12 cellular contexts compared by ENCODE assay signal in the genomic region with DNA sequence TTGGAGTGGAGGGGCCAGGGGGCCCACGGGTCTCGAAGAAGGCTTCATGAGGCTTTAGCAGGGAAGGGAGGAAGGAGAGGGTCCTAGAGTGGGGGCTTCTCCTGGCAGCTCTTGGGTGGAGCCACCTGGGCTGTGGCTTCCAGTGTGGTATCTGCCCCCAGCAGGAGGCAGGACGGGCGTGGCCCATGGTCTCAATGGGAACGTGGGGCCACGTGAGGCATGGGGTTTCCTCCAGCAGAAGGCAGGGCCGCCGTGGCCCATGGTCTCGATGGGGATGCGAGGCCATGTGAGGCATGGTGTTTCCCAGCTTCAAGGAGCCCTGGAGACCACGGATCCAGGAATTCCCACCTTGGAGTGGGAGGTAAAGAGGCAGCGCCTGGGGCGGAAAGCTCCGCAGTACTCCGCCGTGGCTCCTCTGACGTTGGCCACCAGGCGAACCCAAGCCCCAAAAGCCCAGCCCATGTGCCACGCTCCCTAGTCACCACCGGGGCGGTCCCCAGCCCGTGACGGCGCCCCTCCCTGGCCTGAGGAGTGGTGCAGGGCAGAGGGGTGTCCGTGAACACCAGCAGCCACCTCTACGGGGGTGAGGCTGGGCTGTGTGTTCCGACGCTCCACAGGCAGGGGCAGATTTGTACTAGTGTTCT.
"Had no signal": no experiment of that assay in that cellular context is flagged by ENCODE, and none has a peak within 500 bp of the region (broad histone marks: within the 10 kb centered on the region; RNA-seq: fewer than 3 reads in every experiment).

No MANE protein-coding gene starts in this region.

- DNase-seq: activated CD4-positive, alpha-beta T cell treated with anti-CD3 and anti-CD28 coated beads, Interleukin-2, amount 50 U/mL, for 48 hours; activated CD4-positive, CD25-positive, alpha-beta regulatory T cell treated with anti-CD3 and anti-CD28 coated beads, Interleukin-2, amount 50 U/mL, for 72 hours; activated CD8-positive, alpha-beta memory T cell treated with anti-CD3 and anti-CD28 coated beads, Interleukin-2, amount 10 ng/mL, durations not matched to agents 7 days and 5 days; activated effector memory CD4-positive, alpha-beta T cell treated with anti-CD3 and anti-CD28 coated beads, Interleukin-2, amount 50 U/mL, for 16 hours; activated T-cell treated with anti-CD3 and anti-CD28 coated beads, Interleukin-2, amount 50 U/mL, for 4 hours; brain microvascular endothelial cell; naive B cell; stimulated activated CD4-positive, alpha-beta T cell treated with anti-CD3 and anti-CD28 coated beads, Interleukin-2, amount 100 ng/mL, for 48 hours; stimulated activated naive CD4-positive, alpha-beta T cell treated with Interleukin-2 at 50 U/mL for 16 hours; T-helper 17 cell had no signal

- H3K36me3 ChIP-seq: brain microvascular endothelial cell had no signal

- H3K27ac ChIP-seq: brain microvascular endothelial cell had no signal

- ATAC-seq: activated CD8-positive, alpha-beta memory T cell treated with anti-CD3 and anti-CD28 coated beads, Interleukin-2, amount 10 ng/mL, durations not matched to agents 7 days and 5 days; activated T-cell treated with anti-CD3 and anti-CD28 coated beads, Interleukin-2, amount 50 U/mL, for 4 hours; esophagus mucosa; SK-N-SH treated with all-trans-retinoic acid at 6 μM for 48 hours; T-helper 17 cell had no signal

- H3K27me3 ChIP-seq: brain microvascular endothelial cell had no signal
